Comparison of ENCODE assay signal across 9 cellular contexts in genomic region chr5:166093312-166093711, GRCh38.
"Had no signal": no experiment of that assay in that cellular context is flagged by ENCODE, and none has a peak within 500 bp of the region (broad histone marks: within the 10 kb centered on the region; RNA-seq: fewer than 3 reads in every experiment).

No MANE protein-coding gene starts in this region.

- H3K4me3 ChIP-seq: GM23338, HAP-1 had no signal

- H3K9me3 ChIP-seq: HAP-1 had no signal

- H3K4me2 ChIP-seq: GM23338, KMS-11 had no signal

- H2AFZ ChIP-seq: GM23338 had no signal

- ATAC-seq: GM23338, HCT116, HepG2 had no signal

- H3K27ac ChIP-seq: HL-60, KMS-11 had no signal

- DNase-seq: H7, HFFc6, KBM-7 had no signal

- H3K36me3 ChIP-seq: HAP-1 had no signal

- H3K9ac ChIP-seq: KMS-11 had no signal
